10 cellular contexts compared by ENCODE assay signal in the genomic region with DNA sequence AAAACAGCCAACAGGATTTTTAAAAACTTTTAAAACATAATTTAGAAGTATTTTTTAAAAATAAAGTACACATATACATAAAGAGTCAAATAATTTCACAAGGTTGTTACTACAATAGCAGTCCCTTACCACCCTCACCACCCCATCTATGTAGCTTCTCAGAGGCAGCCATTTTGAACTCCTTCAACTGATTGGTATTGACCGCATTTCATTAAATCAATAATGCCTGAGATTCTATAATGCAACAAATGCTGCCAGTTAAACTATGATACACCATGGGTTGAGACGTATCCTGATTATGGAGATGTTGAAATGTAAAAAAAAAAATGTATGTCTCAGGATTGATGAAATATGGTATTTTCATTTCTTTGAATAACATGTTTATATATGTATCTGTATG.
"Had no signal": no experiment of that assay in that cellular context is flagged by ENCODE, and none has a peak within 500 bp of the region (broad histone marks: within the 10 kb centered on the region; RNA-seq: fewer than 3 reads in every experiment).

No MANE protein-coding gene starts in this region.

- H3K9ac ChIP-seq: GM23248 had no signal

- H3K9me3 ChIP-seq: HAP-1 had no signal

- FAIRE-seq: H54 had no signal

- DNase-seq: GM23248, GOT3, H7, H9, HCEC 1CT, HFFc6 had no signal

- H2AFZ ChIP-seq: GM23248, GM23338 had no signal

- H3K36me3 ChIP-seq: HAP-1 had no signal

- ATAC-seq: GM23338, HCT116 had no signal

- H3K4me1 ChIP-seq: HAP-1 had no signal

- H3K4me2 ChIP-seq: GM23338 had no signal

- H3K4me3 ChIP-seq: GM23248, GM23338, HAP-1 had no signal

- H3K27ac ChIP-seq: GM23248 had no signal
